ENCODE assay signal across 1 cellular context in genomic region chr2:100882645-100883613, GRCh38.
TF ChIP-seq lines count a peak whose summit lies in the region.

No MANE protein-coding gene starts in this region.

TF ChIP-seq in HepG2, 621 proteins besides CTCF, POLR2A, EP300 and RAD21 (continued from another document and continues in another):
- peak; percentile 88 for TF ChIP-seq SKIL (CRISPR knock-in tag; IDR thresholded peaks at IDR 0.05; ENCODE audit: borderline replicate concordance)
- TF ChIP-seq DNMT1 (CRISPR knock-in tag; IDR thresholded peaks at IDR 0.05) = no peak
- TF ChIP-seq ZNF256 (CRISPR knock-in tag; conservative IDR thresholded peaks at IDR 0.05) = no peak
- peak; percentile 61; the same call in 1 of the 2 replicates for TF ChIP-seq ZNF430 (CRISPR knock-in tag; IDR thresholded peaks at IDR 0.05)
- TF ChIP-seq SNAPC2 (CRISPR knock-in tag; IDR thresholded peaks at IDR 0.05) = 0 out of 2 replicates have a peak, but pooled peaks have one; percentile 46
- TF ChIP-seq MLLT10 (CRISPR knock-in tag; IDR thresholded peaks at IDR 0.05) = no peak
- TF ChIP-seq NR2F2 (IDR thresholded peaks at IDR 0.05; ENCODE audit: borderline replicate concordance, low read depth) = peak; percentile 89
- no peak; the same call in 1 of the 2 replicates for TF ChIP-seq ZNF605 (CRISPR knock-in tag; IDR thresholded peaks at IDR 0.05)
- TF ChIP-seq RARG (CRISPR knock-in tag; IDR thresholded peaks at IDR 0.05; ENCODE audit: low read depth) = no peak
- TF ChIP-seq RFX1 (IDR thresholded peaks at IDR 0.05) = no peak
- TF ChIP-seq SNAI1 (CRISPR knock-in tag; IDR thresholded peaks at IDR 0.05; ENCODE audit: borderline replicate concordance) = no peak
- no peak for TF ChIP-seq TBP (CRISPR knock-in tag; IDR thresholded peaks at IDR 0.05)
- TF ChIP-seq ZNF317 (CRISPR knock-in tag; IDR thresholded peaks at IDR 0.05) = no peak
- peak; percentile 66; the same call in 1 of the 2 replicates for TF ChIP-seq JUNB (CRISPR knock-in tag; IDR thresholded peaks at IDR 0.05; ENCODE audit: borderline replicate concordance)
- TF ChIP-seq NCOR1 (IDR thresholded peaks at IDR 0.05; ENCODE audit: borderline replicate concordance, low read length) = peak; percentile 98
- peak; percentile 60; the same call in 1 of the 2 replicates for TF ChIP-seq FOSL1 (CRISPR knock-in tag; IDR thresholded peaks at IDR 0.05; ENCODE audit: borderline replicate concordance)
- TF ChIP-seq, protein P1, sequence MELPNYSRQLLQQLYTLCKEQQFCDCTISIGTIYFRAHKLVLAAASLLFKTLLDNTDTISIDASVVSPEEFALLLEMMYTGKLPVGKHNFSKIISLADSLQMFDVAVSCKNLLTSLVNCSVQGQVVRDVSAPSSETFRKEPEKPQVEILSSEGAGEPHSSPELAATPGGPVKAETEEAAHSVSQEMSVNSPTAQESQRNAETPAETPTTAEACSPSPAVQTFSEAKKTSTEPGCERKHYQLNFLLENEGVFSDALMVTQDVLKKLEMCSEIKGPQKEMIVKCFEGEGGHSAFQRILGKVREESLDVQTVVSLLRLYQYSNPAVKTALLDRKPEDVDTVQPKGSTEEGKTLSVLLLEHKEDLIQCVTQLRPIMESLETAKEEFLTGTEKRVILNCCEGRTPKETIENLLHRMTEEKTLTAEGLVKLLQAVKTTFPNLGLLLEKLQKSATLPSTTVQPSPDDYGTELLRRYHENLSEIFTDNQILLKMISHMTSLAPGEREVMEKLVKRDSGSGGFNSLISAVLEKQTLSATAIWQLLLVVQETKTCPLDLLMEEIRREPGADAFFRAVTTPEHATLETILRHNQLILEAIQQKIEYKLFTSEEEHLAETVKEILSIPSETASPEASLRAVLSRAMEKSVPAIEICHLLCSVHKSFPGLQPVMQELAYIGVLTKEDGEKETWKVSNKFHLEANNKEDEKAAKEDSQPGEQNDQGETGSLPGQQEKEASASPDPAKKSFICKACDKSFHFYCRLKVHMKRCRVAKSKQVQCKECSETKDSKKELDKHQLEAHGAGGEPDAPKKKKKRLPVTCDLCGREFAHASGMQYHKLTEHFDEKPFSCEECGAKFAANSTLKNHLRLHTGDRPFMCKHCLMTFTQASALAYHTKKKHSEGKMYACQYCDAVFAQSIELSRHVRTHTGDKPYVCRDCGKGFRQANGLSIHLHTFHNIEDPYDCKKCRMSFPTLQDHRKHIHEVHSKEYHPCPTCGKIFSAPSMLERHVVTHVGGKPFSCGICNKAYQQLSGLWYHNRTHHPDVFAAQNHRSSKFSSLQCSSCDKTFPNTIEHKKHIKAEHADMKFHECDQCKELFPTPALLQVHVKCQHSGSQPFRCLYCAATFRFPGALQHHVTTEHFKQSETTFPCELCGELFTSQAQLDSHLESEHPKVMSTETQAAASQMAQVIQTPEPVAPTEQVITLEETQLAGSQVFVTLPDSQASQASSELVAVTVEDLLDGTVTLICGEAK (IDR thresholded peaks at IDR 0.05) = no peak
- TF ChIP-seq, protein P1 (CRISPR knock-in tag; IDR thresholded peaks at IDR 0.05) = peak; percentile 74; the same call in 1 of the 2 replicates
- TF ChIP-seq KAT7 (CRISPR knock-in tag; IDR thresholded peaks at IDR 0.05; ENCODE audit: borderline replicate concordance) = no peak
- peak; percentile 61; the same call in 1 of the 2 replicates for TF ChIP-seq ZMYM4 (CRISPR knock-in tag; IDR thresholded peaks at IDR 0.05)
- TF ChIP-seq BATF2 (CRISPR knock-in tag; IDR thresholded peaks at IDR 0.05) = no peak
- TF ChIP-seq ZNF207 (IDR thresholded peaks at IDR 0.05; ENCODE audit: borderline replicate concordance) = no peak
- TF ChIP-seq TEF (CRISPR knock-in tag; IDR thresholded peaks at IDR 0.05) = no peak
- TF ChIP-seq ZFAT (CRISPR knock-in tag; conservative IDR thresholded peaks at IDR 0.05) = no peak
- no peak for TF ChIP-seq RAD51 (IDR thresholded peaks at IDR 0.05; ENCODE audit: borderline replicate concordance)
- TF ChIP-seq ZNF24 (IDR thresholded peaks at IDR 0.05) = no peak; the same call in 1 of the 2 replicates
- no peak for TF ChIP-seq TCF7L2 (IDR thresholded peaks at IDR 0.05; ENCODE audit: low read depth, low read length)
- peak; percentile 82; the same call in 1 of the 2 replicates for TF ChIP-seq NR2C2 (CRISPR knock-in tag; IDR thresholded peaks at IDR 0.05; ENCODE audit: borderline replicate concordance)
- TF ChIP-seq ZNF496 (CRISPR knock-in tag; IDR thresholded peaks at IDR 0.05; ENCODE audit: insufficient replicate concordance) = no peak
- TF ChIP-seq PHF5A (CRISPR knock-in tag; IDR thresholded peaks at IDR 0.05; ENCODE audit: low read depth, unreplicated experiment) = no peak
- TF ChIP-seq MAF1 (CRISPR knock-in tag; IDR thresholded peaks at IDR 0.05; ENCODE audit: borderline replicate concordance) = no peak
- TF ChIP-seq ZNF589 (CRISPR knock-in tag; conservative IDR thresholded peaks at IDR 0.05) = peak; percentile 58; the same call in 1 of the 2 replicates
- TF ChIP-seq SP140L (CRISPR knock-in tag; IDR thresholded peaks at IDR 0.05; ENCODE audit: borderline replicate concordance) = no peak
- TF ChIP-seq, protein P2, sequence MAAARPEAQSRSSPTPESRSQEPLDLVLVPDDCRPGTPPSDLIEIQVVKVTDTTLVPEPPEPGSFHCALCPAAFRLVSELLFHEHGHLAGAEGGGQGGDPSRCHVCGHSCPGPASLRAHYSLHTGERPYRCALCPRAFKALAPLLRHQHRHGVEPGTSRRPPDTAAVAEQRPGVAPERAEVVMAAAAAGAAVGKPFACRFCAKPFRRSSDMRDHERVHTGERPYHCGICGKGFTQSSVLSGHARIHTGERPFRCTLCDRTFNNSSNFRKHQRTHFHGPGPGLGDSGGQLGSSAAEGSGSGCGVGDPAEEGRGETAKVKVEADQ (CRISPR knock-in tag; IDR thresholded peaks at IDR 0.05; ENCODE audit: borderline replicate concordance) = no peak
- TF ChIP-seq ZNF614 (CRISPR knock-in tag; IDR thresholded peaks at IDR 0.05; ENCODE audit: borderline replicate concordance) = peak; percentile 91
- TF ChIP-seq ZEB1 (IDR thresholded peaks at IDR 0.05; ENCODE audit: insufficient replicate concordance, low read depth) = peak; percentile 82
- TF ChIP-seq ZBTB26 (CRISPR knock-in tag; IDR thresholded peaks at IDR 0.05; ENCODE audit: borderline replicate concordance) = 0 out of 2 replicates have a peak, but pooled peaks have one; percentile 56
- TF ChIP-seq CHD4 (IDR thresholded peaks at IDR 0.05; ENCODE audit: borderline replicate concordance, low read length) = no peak; the same call in 1 of the 2 replicates
- TF ChIP-seq ZNF660 (CRISPR knock-in tag; IDR thresholded peaks at IDR 0.05; ENCODE audit: borderline replicate concordance, low read depth) = no peak
- TF ChIP-seq ZNF331 (CRISPR knock-in tag; IDR thresholded peaks at IDR 0.05) = 0 out of 2 replicates have a peak, but pooled peaks have one; percentile 20
- TF ChIP-seq MEIS2 (CRISPR knock-in tag; IDR thresholded peaks at IDR 0.05) = no peak; the same call in 1 of the 2 replicates
- no peak for TF ChIP-seq ZNF616 (CRISPR knock-in tag; IDR thresholded peaks at IDR 0.05; ENCODE audit: low read depth)
- peak; percentile 84 for TF ChIP-seq ATF2 (CRISPR knock-in tag; IDR thresholded peaks at IDR 0.05)
- TF ChIP-seq HOXA9 (CRISPR knock-in tag; IDR thresholded peaks at IDR 0.05; ENCODE audit: borderline replicate concordance) = no peak
- TF ChIP-seq ZNF788 (CRISPR knock-in tag; IDR thresholded peaks at IDR 0.05; ENCODE audit: borderline replicate concordance) = 0 out of 2 replicates have a peak, but pooled peaks have one; percentile 43
- TF ChIP-seq PLSCR1 (CRISPR knock-in tag; IDR thresholded peaks at IDR 0.05; ENCODE audit: borderline replicate concordance) = no peak
- TF ChIP-seq ATF6 (CRISPR knock-in tag; conservative IDR thresholded peaks at IDR 0.05) = no peak
- TF ChIP-seq ZSCAN21 (CRISPR knock-in tag; IDR thresholded peaks at IDR 0.05; ENCODE audit: borderline replicate concordance) = peak; percentile 81
